ENCODE assay signal across 1 cellular context in genomic region chr11:67629386-67630229, GRCh38.
TF ChIP-seq lines count a peak whose summit lies in the region.

Gene NUDT8, minus strand, starts transcription at chr11:67629937. Its CDS starts 26 bp downstream, at chr11:67629911.

TF ChIP-seq in HEK293, 187 proteins besides CTCF, POLR2A, EP300 and RAD21 (continued from another document):
- TF ChIP-seq, protein P1, sequence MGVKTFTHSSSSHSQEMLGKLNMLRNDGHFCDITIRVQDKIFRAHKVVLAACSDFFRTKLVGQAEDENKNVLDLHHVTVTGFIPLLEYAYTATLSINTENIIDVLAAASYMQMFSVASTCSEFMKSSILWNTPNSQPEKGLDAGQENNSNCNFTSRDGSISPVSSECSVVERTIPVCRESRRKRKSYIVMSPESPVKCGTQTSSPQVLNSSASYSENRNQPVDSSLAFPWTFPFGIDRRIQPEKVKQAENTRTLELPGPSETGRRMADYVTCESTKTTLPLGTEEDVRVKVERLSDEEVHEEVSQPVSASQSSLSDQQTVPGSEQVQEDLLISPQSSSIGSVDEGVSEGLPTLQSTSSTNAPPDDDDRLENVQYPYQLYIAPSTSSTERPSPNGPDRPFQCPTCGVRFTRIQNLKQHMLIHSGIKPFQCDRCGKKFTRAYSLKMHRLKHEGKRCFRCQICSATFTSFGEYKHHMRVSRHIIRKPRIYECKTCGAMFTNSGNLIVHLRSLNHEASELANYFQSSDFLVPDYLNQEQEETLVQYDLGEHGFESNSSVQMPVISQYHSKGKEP (tag by site-specific recombination; IDR thresholded peaks at IDR 0.05) = no peak
- peak; percentile 84 for TF ChIP-seq ZXDB (tag by site-specific recombination; IDR thresholded peaks at IDR 0.05)
